In the genomic region with DNA sequence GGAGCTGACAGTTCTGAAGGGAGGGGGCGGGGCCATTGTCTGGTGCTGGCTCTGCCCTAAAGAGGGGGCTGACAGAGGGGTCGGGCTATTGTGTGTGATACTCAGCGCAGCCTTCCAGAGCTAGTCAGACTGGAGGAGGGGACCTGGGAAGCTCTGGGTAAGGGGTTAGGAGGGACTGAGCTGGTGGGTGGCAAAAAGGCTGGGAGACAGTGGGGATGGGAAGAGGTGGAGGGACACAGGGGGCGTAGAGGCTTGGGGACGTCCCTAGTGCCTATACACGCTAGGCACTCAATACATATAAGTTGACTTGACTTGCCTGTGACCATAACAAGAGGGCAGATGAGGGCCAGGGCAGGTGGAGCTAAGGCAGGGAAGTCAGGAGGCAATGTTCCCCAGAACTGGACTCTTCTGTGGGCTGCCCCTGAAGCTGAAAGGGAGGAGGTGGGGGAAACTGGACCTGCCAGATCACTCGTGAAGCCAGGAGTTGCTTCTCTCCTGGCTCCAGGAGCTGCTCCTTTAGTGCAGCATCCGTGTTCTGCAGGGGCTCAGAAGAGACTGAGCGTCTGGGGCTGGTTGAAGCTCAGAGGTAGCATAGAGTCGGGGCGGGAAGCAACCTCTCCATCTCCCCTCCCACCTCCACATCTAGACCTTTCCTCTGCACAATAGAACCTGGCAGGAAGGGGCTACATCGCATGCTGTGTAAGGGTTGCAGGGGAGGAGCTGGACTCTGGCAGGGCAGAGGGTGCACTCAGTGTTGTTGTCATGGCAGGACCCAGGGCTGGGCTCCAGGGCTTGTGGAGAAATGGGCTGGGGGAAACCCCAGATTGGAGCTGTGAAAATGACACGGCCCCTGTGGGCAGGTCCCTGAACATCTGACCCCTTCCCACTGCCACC, we compare ENCODE assay signal across 13 cellular contexts. TPM values are rescaled to one million over a fixed set of nuclear protein-coding genes. Genes with fewer than 3 reads are reported as not detected.
DNase-seq lines count a peak whose midpoint lies in the region; ATAC-seq and TF ChIP-seq lines count a peak whose summit lies in the region.
"Had no signal": no experiment of that assay in that cellular context is flagged by ENCODE, and none has a peak within 500 bp of the region (broad histone marks: within the 10 kb centered on the region; RNA-seq: fewer than 3 reads in every experiment).

No MANE protein-coding gene starts in this region.

- no peak overlapping the region for H3K18ac ChIP-seq in H9 (ENCODE audit: insufficient read length, low read depth, low read length)

- peak overlapping the region; percentile 15 to 42 (median 38); a peak in 6 of 7 replicates for H3K27ac Mint-ChIP-seq in H9
- peak overlapping the region; percentile 19 for H3K27ac Mint-ChIP-seq in activated naive CD8-positive, alpha-beta T cell treated with anti-CD3 and anti-CD28 coated beads, Interleukin-2, amount 10 ng/mL, durations not matched to agents 7 days and 5 days
- no peak overlapping the region for H3K27ac Mint-ChIP-seq in nephron progenitor cell
- no peak overlapping the region for H3K27ac Mint-ChIP-seq in immature natural killer cell

- no peak for ATAC-seq in activated naive CD8-positive, alpha-beta T cell treated with anti-CD3 and anti-CD28 coated beads, Interleukin-2, amount 10 ng/mL, durations not matched to agents 7 days and 5 days (ENCODE audit: low read depth)
- no peak for ATAC-seq in HG03045 (IDR thresholded peaks at IDR 0.05; ENCODE audit: unreplicated experiment)
- ATAC-seq: activated T-cell treated with anti-CD3 and anti-CD28 coated beads, Interleukin-2, amount 50 U/mL, for 4 hours; heart right ventricle had no signal

- H3K27me3 Mint-ChIP-seq in H9 (ENCODE audit: low read depth) (no peaks in the 10 kb centered on the region), nephron progenitor cell (ENCODE audit: low read depth, poor library complexity) (peaks cover 70% of the 10 kb centered on the region), immature natural killer cell (ENCODE audit: low read depth in 3 of 3) (peaks cover 2 to 7% (median 6%) of the 10 kb centered on the region in 3 donors)
- no peaks in the 10 kb centered on the region for H3K27me3 Mint-ChIP-seq in activated naive CD8-positive, alpha-beta T cell treated with anti-CD3 and anti-CD28 coated beads, Interleukin-2, amount 10 ng/mL, durations not matched to agents 7 days and 5 days

- peak overlapping the region; percentile 29 for H3K4me2 ChIP-seq in H9 (ENCODE audit: insufficient read depth, insufficient read length, low read length)

- no peaks in the 10 kb centered on the region for H4K20me1 ChIP-seq in H9 (ENCODE audit: control insufficient read depth, insufficient read depth, insufficient read length)

- H3K79me1 ChIP-seq in H9 (ENCODE audit: insufficient read depth, low read depth, low read length, poor library complexity, severe bottlenecking) = no peaks in the 10 kb centered on the region

- peaks cover 27% of the 10 kb centered on the region for H3K4me1 ChIP-seq in H9 (ENCODE audit: insufficient read depth, low read length)

- H3K9ac ChIP-seq in H9 (ENCODE audit: extremely low read depth, insufficient read length, low read length) = no peak overlapping the region

- H3K27me3 ChIP-seq in H9 (ENCODE audit: insufficient read depth, low read length) = no peaks in the 10 kb centered on the region

- H4K8ac ChIP-seq in H9 (replicated peaks; ENCODE audit: insufficient read length, low read depth, low read length) = no peak overlapping the region

- no peak overlapping the region for H3K14ac ChIP-seq in H9 (ENCODE audit: insufficient read depth, low read length)

- H2BK15ac ChIP-seq in H9 (ENCODE audit: low read depth, low read length) = no peak overlapping the region

- H3K4me1 Mint-ChIP-seq in H9 (peaks cover 68 to 77% of the 10 kb centered on the region in 2 experiments), nephron progenitor cell (peaks cover 66% of the 10 kb centered on the region), immature natural killer cell (peaks cover 9 to 14% of the 10 kb centered on the region in 2 donors)
- H3K4me1 Mint-ChIP-seq in activated naive CD8-positive, alpha-beta T cell treated with anti-CD3 and anti-CD28 coated beads, Interleukin-2, amount 10 ng/mL, durations not matched to agents 7 days and 5 days = peaks cover 58% of the 10 kb centered on the region

- no peak overlapping the region for H3K4ac ChIP-seq in H9 (ENCODE audit: low read depth, low read length)

- no peaks in the 10 kb centered on the region for H3K23me2 ChIP-seq in H9 (ENCODE audit: insufficient read length, low read depth, low read length, poor library complexity, severe bottlenecking)

- TF ChIP-seq CTCF in H9 (conservative IDR thresholded peaks at IDR 0.05) (no peak), nephron progenitor cell (IDR thresholded peaks at IDR 0.05) (no peak)

- H3K36me3 Mint-ChIP-seq in H9 (ENCODE audit: insufficient read depth in 1 of 3, low read depth in 3 of 3) (peaks cover 0 to 2% (median 0%) of the 10 kb centered on the region in 3 experiments; a peak in 1 of 7 replicates), nephron progenitor cell (ENCODE audit: low read depth) (no peaks in the 10 kb centered on the region), immature natural killer cell (no peaks in the 10 kb centered on the region)
- no peaks in the 10 kb centered on the region for H3K36me3 Mint-ChIP-seq in activated naive CD8-positive, alpha-beta T cell treated with anti-CD3 and anti-CD28 coated beads, Interleukin-2, amount 10 ng/mL, durations not matched to agents 7 days and 5 days

- no peak overlapping the region for H3T11ph ChIP-seq in H9 (ENCODE audit: low read length)

- no peaks in the 10 kb centered on the region for H3K79me2 ChIP-seq in H9 (ENCODE audit: insufficient read depth, low read length)

- no peak overlapping the region for H2BK12ac ChIP-seq in H9 (ENCODE audit: insufficient read length, low read depth, low read length)

- WGBS in H9 (ENCODE audit: extremely low coverage, insufficient read length, low lambda C conversion rate) = no CpG with 5 or more reads among the region's 13 CpGs

- no peaks in the 10 kb centered on the region for H3K9me3 Mint-ChIP-seq in H9
- H3K9me3 Mint-ChIP-seq in activated naive CD8-positive, alpha-beta T cell treated with anti-CD3 and anti-CD28 coated beads, Interleukin-2, amount 10 ng/mL, durations not matched to agents 7 days and 5 days = no peaks in the 10 kb centered on the region
- no peaks in the 10 kb centered on the region for H3K9me3 Mint-ChIP-seq in nephron progenitor cell
- no peaks in the 10 kb centered on the region for H3K9me3 Mint-ChIP-seq in immature natural killer cell
- H3K9me3 Mint-ChIP-seq: activated T-cell treated with anti-CD3 and anti-CD28 coated beads, Interleukin-2, amount 50 U/mL, for 4 hours had no signal

- POLR2A ChIA-PET in activated naive CD8-positive, alpha-beta T cell treated with anti-CD3 and anti-CD28 coated beads, Interleukin-2, amount 10 ng/mL, durations not matched to agents 7 days and 5 days (lab: Charles Lee) = interaction anchor here (0.6 to 6.0 kb wide), 5 partner anchors 43 to 82 kb away, joined by 4 to 79 read pairs (median 6); a partner anchor contains a TSS

- H4K5ac ChIP-seq in H9 (ENCODE audit: insufficient read length, low read depth, low read length) = no peak overlapping the region

- H3K56ac ChIP-seq in H9 (ENCODE audit: insufficient read length, low read depth, low read length) = no peak overlapping the region

- H3K4me3 Mint-ChIP-seq in H9 = peak overlapping the region; percentile 55 to 79
- no peak overlapping the region for H3K4me3 Mint-ChIP-seq in activated naive CD8-positive, alpha-beta T cell treated with anti-CD3 and anti-CD28 coated beads, Interleukin-2, amount 10 ng/mL, durations not matched to agents 7 days and 5 days
- H3K4me3 Mint-ChIP-seq in nephron progenitor cell = peak overlapping the region; percentile 43
- H3K4me3 Mint-ChIP-seq in immature natural killer cell = no peak overlapping the region
- H3K4me3 Mint-ChIP-seq: activated T-cell treated with anti-CD3 and anti-CD28 coated beads, Interleukin-2, amount 50 U/mL, for 4 hours had no signal

- no peak overlapping the region for H2BK5ac ChIP-seq in H9 (ENCODE audit: insufficient read length, low read length)

- no peak overlapping the region for H2AK5ac ChIP-seq in H9 (ENCODE audit: insufficient read length, low read length)

- no peak overlapping the region for H2BK20ac ChIP-seq in H9 (ENCODE audit: low read depth, low read length, poor library complexity, severe bottlenecking)

- no peak overlapping the region for H2BK120ac ChIP-seq in H9 (ENCODE audit: low read depth, low read length, poor library complexity, severe bottlenecking)

- no peaks in the 10 kb centered on the region for H3K9me3 ChIP-seq in H9 (ENCODE audit: control insufficient read depth, low read depth, low read length)
- H3K9me3 ChIP-seq: heart right ventricle, prostate gland, stomach had no signal

- peak; percentile 87 for DNase-seq in CD1c-positive myeloid dendritic cell (ENCODE audit: extremely low spot score)
- no peak for DNase-seq in H9
- DNase-seq in activated naive CD8-positive, alpha-beta T cell treated with anti-CD3 and anti-CD28 coated beads, Interleukin-2, amount 10 ng/mL, durations not matched to agents 7 days and 5 days = no peak
- no peak for DNase-seq in nephron progenitor cell
- no peak for DNase-seq in C1 segment of cervical spinal cord (lab: John Stamatoyannopoulos, UW)
- no peak for DNase-seq in NCI-H774 (lab: John Stamatoyannopoulos, UW)
- no peak for DNase-seq in immature natural killer cell
- DNase-seq: activated T-cell treated with anti-CD3 and anti-CD28 coated beads, Interleukin-2, amount 50 U/mL, for 4 hours; erythroblast; heart right ventricle; stomach had no signal

- no peak overlapping the region for H3K23ac ChIP-seq in H9 (ENCODE audit: insufficient read length, low read depth, low read length)

- no peak overlapping the region for H2AFZ ChIP-seq in H9 (ENCODE audit: low read length)

- H4K91ac ChIP-seq in H9 (ENCODE audit: insufficient read length, low read depth, low read length) = no peak overlapping the region

- no peak overlapping the region for H3K27ac ChIP-seq in H9 (ENCODE audit: insufficient read length, low read depth, low read length)
- H3K27ac ChIP-seq: prostate gland, stomach had no signal

RNA-seq across cellular contexts. Expression of a gene that starts 3.0 kb away (rescaled TPM):
- total RNA-seq in H9 (2021) = 11.1 and 11.8 TPM in 2 replicates
- total RNA-seq in activated naive CD8-positive, alpha-beta T cell treated with anti-CD3 and anti-CD28 coated beads, Interleukin-2, amount 10 ng/mL, durations not matched to agents 7 days and 5 days = 10 to 100 TPM in 1 of 2 experiments, 1 to 10 TPM in 1; 9.8 to 10.2 TPM
- polyA plus RNA-seq in immature natural killer cell = 10 to 100 TPM in 1 of 3 donors, 1 to 10 TPM in 2; 2.5 to 12.4 (median 3.2) TPM

RNA-seq across cellular contexts. Expression of a gene that starts 35.8 kb away (rescaled TPM):
- 51.0 and 52.7 TPM in 2 replicates for total RNA-seq in H9 (2021)
- 10 to 100 TPM; 11.7 to 13.0 TPM for total RNA-seq in activated naive CD8-positive, alpha-beta T cell treated with anti-CD3 and anti-CD28 coated beads, Interleukin-2, amount 10 ng/mL, durations not matched to agents 7 days and 5 days
- 10 to 100 TPM in 2 of 3 donors, 1 to 10 TPM in 1; 4.4 to 14.0 (median 10.3) TPM for polyA plus RNA-seq in immature natural killer cell

RNA-seq across cellular contexts. Expression of a gene that starts 43.5 kb away (rescaled TPM):
- 40.2 and 47.4 TPM in 2 replicates for total RNA-seq in H9 (2021)
- total RNA-seq in activated naive CD8-positive, alpha-beta T cell treated with anti-CD3 and anti-CD28 coated beads, Interleukin-2, amount 10 ng/mL, durations not matched to agents 7 days and 5 days = 10 to 100 TPM; 30.9 to 35.3 TPM
- 10 to 100 TPM in 2 of 3 donors, 1 to 10 TPM in 1; 5.5 to 21.5 (median 12.1) TPM for polyA plus RNA-seq in immature natural killer cell

Comparison
In these comparisons a context has a peak if more than half of its experiments do, and no peak if none do; other contexts are left out.
1. H3K27ac Mint-ChIP-seq: peak in H9 (3 of 3) and activated naive CD8-positive, alpha-beta T cell treated with anti-CD3 and anti-CD28 coated beads, Interleukin-2, amount 10 ng/mL, durations not matched to agents 7 days and 5 days (single experiment); none in nephron progenitor cell (single experiment) and immature natural killer cell (0 of 6).
2. H3K4me3 Mint-ChIP-seq: peak in H9 (2 of 2) and nephron progenitor cell (single experiment); none in activated naive CD8-positive, alpha-beta T cell treated with anti-CD3 and anti-CD28 coated beads, Interleukin-2, amount 10 ng/mL, durations not matched to agents 7 days and 5 days (single experiment) and immature natural killer cell (0 of 5).